Comparison of ENCODE assay signal across 8 cellular contexts in the genomic region with DNA sequence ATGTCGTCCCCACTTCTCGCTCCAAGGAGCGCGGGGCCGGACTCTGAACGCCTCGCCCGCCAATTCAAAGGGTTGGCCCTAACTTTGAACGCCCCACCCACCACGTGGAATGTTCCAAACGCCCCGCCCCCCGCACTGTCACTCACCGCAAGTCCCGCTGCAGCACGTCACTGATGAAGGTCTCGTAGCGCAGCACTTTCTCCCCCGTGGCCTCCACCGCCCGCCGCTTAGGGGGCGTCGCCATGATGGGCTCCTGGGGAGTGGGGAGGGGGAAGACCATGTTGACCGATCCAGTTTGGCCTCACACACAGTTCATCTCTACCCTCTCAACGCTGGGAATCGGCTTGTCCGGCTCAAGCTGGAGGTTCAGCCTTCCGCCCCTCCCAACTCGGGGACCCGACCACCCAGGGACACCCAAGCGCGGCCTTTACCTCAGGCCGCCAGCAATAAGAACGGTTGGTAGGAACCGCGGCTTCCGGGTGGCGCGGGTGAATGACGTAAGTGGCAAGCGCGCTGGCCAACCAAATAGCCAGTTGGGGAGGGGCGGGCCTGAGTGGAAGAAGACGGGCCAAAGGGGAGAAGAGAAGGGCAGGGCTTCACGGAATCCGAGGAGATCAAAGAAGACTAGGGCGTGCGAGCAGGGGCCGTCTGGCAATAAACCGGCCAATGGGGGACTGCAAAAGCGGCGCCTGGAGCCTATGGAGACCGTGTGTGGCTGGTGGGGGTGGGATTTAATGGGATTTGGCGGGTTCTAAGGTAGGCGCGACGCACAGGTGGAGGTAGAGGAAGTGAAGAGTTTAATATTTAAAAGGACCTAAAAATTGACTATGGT. TPM values are rescaled to one million over a fixed set of nuclear protein-coding genes. Genes with fewer than 3 reads are reported as not detected.
DNase-seq lines count a peak whose midpoint lies in the region; ATAC-seq, FAIRE-seq and TF ChIP-seq lines count a peak whose summit lies in the region.

A gene with protein sequence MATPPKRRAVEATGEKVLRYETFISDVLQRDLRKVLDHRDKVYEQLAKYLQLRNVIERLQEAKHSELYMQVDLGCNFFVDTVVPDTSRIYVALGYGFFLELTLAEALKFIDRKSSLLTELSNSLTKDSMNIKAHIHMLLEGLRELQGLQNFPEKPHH (minus strand): TSS at position 497 of the 832 bp plus-strand sequence. CDS start 253 bp downstream, at position 244.

- H3K27ac ChIP-seq in OCI-LY3 (ENCODE audit: low read length): peak within 1 kb of the TSS; percentile 96

- H3K4me3 ChIP-seq in OCI-LY3 (ENCODE audit: low read length): peak within 1 kb of the TSS; percentile 100

- H3K9ac ChIP-seq in OCI-LY3 (ENCODE audit: low read length): peak within 1 kb of the TSS; percentile 99

- peak; percentile 41 for FAIRE-seq in endometrium (lab: Jason Lieb, UNC)

- TF ChIP-seq CTCF in OCI-LY3 (IDR thresholded peaks at IDR 0.05; ENCODE audit: low read depth, low read length): no peak

- no peaks in the 10 kb centered on the region for H4K20me1 ChIP-seq in OCI-LY3 (ENCODE audit: insufficient read depth, low read length)

- no peaks in the 10 kb centered on the region for H3K9me3 ChIP-seq in OCI-LY3 (ENCODE audit: insufficient read depth, low read length)

- in situ Hi-C loops in Caki2 (cut with HindIII; ENCODE audit: low pct_unique_long_range_greater_than_20kb, low sequenced_read_pairs): no loop called here

- H3K79me2 ChIP-seq in OCI-LY3 (ENCODE audit: low read length): peaks cover 11% of the 10 kb centered on the region

- H3K4me2 ChIP-seq in OCI-LY3 (ENCODE audit: low read length): peak within 1 kb of the TSS; percentile 96

- peak; percentile 85 for ATAC-seq in GM21447 (IDR thresholded peaks at IDR 0.05; ENCODE audit: unreplicated experiment)

- DNase-seq in Caki2 (ENCODE audit: low read depth) (peak; percentile 95), HuH-7 (ENCODE audit: low spot score) (peak; percentile 50), midbrain (lab: John Stamatoyannopoulos, UW) (peak; percentile 87)
- peak; percentile 94 for DNase-seq in activated CD8-positive, alpha-beta memory T cell treated with anti-CD3 and anti-CD28 coated beads, Interleukin-2, amount 50 U/mL, for 48 hours
- DNase-seq in stimulated activated CD8-positive, alpha-beta memory T cell treated with anti-CD3 and anti-CD28 coated beads, Interleukin-2, amount 100 ng/mL, for 1 hour (ENCODE audit: low read depth in 2 of 2): peak; percentile 79 to 82

- H2AFZ ChIP-seq in OCI-LY3 (ENCODE audit: low read depth, low read length): peak within 1 kb of the TSS; percentile 69

- H3K36me3 ChIP-seq in OCI-LY3 (replicated peaks; ENCODE audit: low read depth, low read length): peaks cover 21% of the 10 kb centered on the region

- H3K27me3 ChIP-seq in OCI-LY3 (ENCODE audit: low read depth, low read length): no peaks in the 10 kb centered on the region

- H3K4me1 ChIP-seq in OCI-LY3 (ENCODE audit: low read length): peaks cover 11% of the 10 kb centered on the region

RNA-seq across cellular contexts. Expression of the gene that starts here (rescaled TPM):
- total RNA-seq in Caki2 (2014; rRNA removed; shearing (Covaris generic); ENCODE audit: low replicate concordance): 97.3 and 210 TPM in 2 replicates

Comparison
In these comparisons a context has a peak if more than half of its experiments do, and no peak if none do; other contexts are left out.
1. Peak in every context shown above with its lines: DNase-seq, ATAC-seq, H3K4me3 ChIP-seq and H3K27ac ChIP-seq.